In genomic region chr19:15437355-15438123, GRCh38 we compare ENCODE assay signal across 15 cellular contexts. TPM values are rescaled to one million over a fixed set of nuclear protein-coding genes. Genes with fewer than 3 reads are reported as not detected.
DNase-seq lines count a peak whose midpoint lies in the region; ATAC-seq and TF ChIP-seq lines count a peak whose summit lies in the region.
"Had no signal": no experiment of that assay in that cellular context is flagged by ENCODE, and none has a peak within 500 bp of the region (broad histone marks: within the 10 kb centered on the region; RNA-seq: fewer than 3 reads in every experiment).

No MANE protein-coding gene starts in this region.

- TF ChIP-seq CTCF in LNCaP clone FGC (IDR thresholded peaks at IDR 0.05; ENCODE audit: control insufficient read depth, extremely low read depth, insufficient read depth): peak; percentile 36
- peak; percentile 43 to 54 for TF ChIP-seq CTCF in fibroblast of lung (conservative IDR thresholded peaks at IDR 0.05 in 1 of 2, IDR thresholded peaks at IDR 0.05 in 1 of 2; ENCODE audit: low read depth in 1 of 2, low read length in 2 of 2)
- TF ChIP-seq CTCF in thoracic aorta (IDR thresholded peaks at IDR 0.05): peak; percentile 43

- H3K9me3 ChIP-seq in fibroblast of lung (ENCODE audit: control insufficient read depth, insufficient read depth, low read depth, low read length) (no peaks in the 10 kb centered on the region), thoracic aorta (no peaks in the 10 kb centered on the region)
- H3K9me3 ChIP-seq: SJSA1 had no signal

- DNase-seq in LNCaP clone FGC (ENCODE audit: low read depth) (no peak), fibroblast of lung (ENCODE audit: low read depth in 2 of 2) (peak; percentile 37 to 74), thoracic aorta (ENCODE audit: low spot score) (no peak), kidney tubule cell (ENCODE audit: low spot score) (no peak), NCI-H2081 (lab: John Stamatoyannopoulos, UW) (no peak), NOMO-1 (lab: John Stamatoyannopoulos, UW; ENCODE audit: unreplicated experiment in 2 of 2) (no peak)
- DNase-seq: cerebellar nuclear complex, DMS79, MM.1S, NCI-H510A treated with DMSO at 0.1 percent for 48 hours had no signal

- H2AFZ ChIP-seq in fibroblast of lung (ENCODE audit: low read length): no peak overlapping the region
- H2AFZ ChIP-seq: parathyroid adenoma had no signal

- peaks cover 2% of the 10 kb centered on the region for H3K4me1 ChIP-seq in fibroblast of lung (ENCODE audit: control insufficient read depth, extremely low read depth, insufficient read depth, low read length)
- H3K4me1 ChIP-seq in thoracic aorta (ENCODE audit: control insufficient read depth in 1 of 2, low read depth in 2 of 2): peaks cover 28 to 58% of the 10 kb centered on the region in 2 donors
- H3K4me1 ChIP-seq: parathyroid adenoma had no signal

- no peak overlapping the region for H3K9ac ChIP-seq in fibroblast of lung (ENCODE audit: insufficient read depth, low read length)
- H3K9ac ChIP-seq: parathyroid adenoma had no signal

- H4K20me1 ChIP-seq in fibroblast of lung (ENCODE audit: control insufficient read depth, extremely low read depth, insufficient read depth, low read length): no peaks in the 10 kb centered on the region

- H3K27ac ChIP-seq in fibroblast of lung (ENCODE audit: insufficient read depth, low read length): no peak overlapping the region
- H3K27ac ChIP-seq in thoracic aorta: peak overlapping the region; percentile 61 to 78
- H3K27ac ChIP-seq: parathyroid adenoma, SJSA1 had no signal

- no peaks in the 10 kb centered on the region for H3K27me3 ChIP-seq in fibroblast of lung (ENCODE audit: control insufficient read depth, insufficient read depth, low read length)
- H3K27me3 ChIP-seq in thoracic aorta (replicated peaks; ENCODE audit: insufficient read depth): no peaks in the 10 kb centered on the region
- H3K27me3 ChIP-seq: SJSA1 had no signal

- H3K36me3 ChIP-seq in fibroblast of lung (ENCODE audit: control insufficient read depth, insufficient read depth, low read length) (no peaks in the 10 kb centered on the region), thoracic aorta (no peaks in the 10 kb centered on the region)
- H3K36me3 ChIP-seq: SJSA1 had no signal

- no peaks in the 10 kb centered on the region for H3K79me2 ChIP-seq in fibroblast of lung (ENCODE audit: control insufficient read depth, insufficient read depth, low read length)
- H3K79me2 ChIP-seq: parathyroid adenoma had no signal

- peak overlapping the region; percentile 8 for H3K4me2 ChIP-seq in fibroblast of lung (ENCODE audit: extremely low read depth, insufficient read depth, low read length)

- ATAC-seq in thoracic aorta (ENCODE audit: insufficient number of reproducible peaks, low FRiP score, low read depth): peak; percentile 49

- H3K4me3 ChIP-seq in LNCaP clone FGC (ENCODE audit: low read depth, low read length) (no peak overlapping the region), fibroblast of lung (replicated peaks in 1 of 4; ENCODE audit: control extremely low read depth in 1 of 4, insufficient read depth in 1 of 4, low read depth in 3 of 4, low read length in 4 of 4) (no peak overlapping the region), thoracic aorta (peak overlapping the region; percentile 2)
- H3K4me3 ChIP-seq: lung, SJSA1 had no signal

RNA-seq across cellular contexts. Expression of gene WIZ, which starts 12.2 kb away (rescaled TPM):
- total RNA-seq in fibroblast of lung (5.6 and 9.7 TPM in 2 replicates), thoracic aorta (10 to 100 TPM; 37.8 to 45.3 TPM)
- polyA plus RNA-seq in fibroblast of lung: 7.5 and 9.5 TPM in 2 replicates
- 19.8 and 25.7 TPM in 2 replicates for polyA plus RNA-seq in fibroblast of lung (2012)
- polyA minus RNA-seq in fibroblast of lung (ENCODE audit: low replicate concordance): 8.0 and 9.9 TPM in 2 replicates

RNA-seq across cellular contexts. Expression of gene AKAP8L, which starts 18.8 kb away (rescaled TPM):
- 61.1 and 87.0 TPM in 2 replicates for total RNA-seq in fibroblast of lung
- polyA plus RNA-seq in fibroblast of lung: 18.0 and 22.9 TPM in 2 replicates
- 25.1 and 26.9 TPM in 2 replicates for polyA plus RNA-seq in fibroblast of lung (2012)
- 48.8 and 66.7 TPM in 2 replicates for polyA minus RNA-seq in fibroblast of lung (ENCODE audit: low replicate concordance)
- total RNA-seq in thoracic aorta: 100 to 1,000 TPM; 163 to 247 TPM

RNA-seq across cellular contexts. Expression of gene RASAL3, which starts 26.8 kb away (rescaled TPM):
- total RNA-seq in fibroblast of lung (under 0.01 TPM in 1 of 2 replicates, not detected in the other), thoracic aorta (1 to 10 TPM; 4.1 to 5.1 TPM)
- 0.01 TPM in 1 of 2 replicates, not detected in the other for polyA plus RNA-seq in fibroblast of lung
- not detected in 2 replicates for polyA plus RNA-seq in fibroblast of lung (2012)
- not detected in 2 replicates for polyA minus RNA-seq in fibroblast of lung (ENCODE audit: low replicate concordance)
- total RNA-seq: SJSA1 had no signal

RNA-seq across cellular contexts. Expression of gene PGLYRP2, which starts 41.8 kb away (rescaled TPM):
- total RNA-seq in fibroblast of lung (not detected in 2 replicates), thoracic aorta (not detected)
- not detected in 2 replicates for polyA plus RNA-seq in fibroblast of lung
- polyA plus RNA-seq in fibroblast of lung (2012): not detected in 2 replicates
- not detected in 2 replicates for polyA minus RNA-seq in fibroblast of lung (ENCODE audit: low replicate concordance)
- total RNA-seq: activated T-helper 1 cell treated with anti-CD3 and anti-CD28 coated beads, Interleukin-12 subunit alpha, Interleukin-12 subunit beta, Interleukin-2, Interleukin-4 antibody, amounts not matched to agents 30 ng/mL and 10 ng/mL and 1 ng/mL, durations not matched to agents 14 hours and 24 hours and 36 hours; lung; SJSA1; temporal lobe had no signal

RNA-seq across cellular contexts. Expression of gene AKAP8, which starts 58.0 kb away (rescaled TPM):
- total RNA-seq in fibroblast of lung: 9.8 and 9.9 TPM in 2 replicates
- polyA plus RNA-seq in fibroblast of lung: 13.0 and 14.4 TPM in 2 replicates
- 12.5 and 12.9 TPM in 2 replicates for polyA plus RNA-seq in fibroblast of lung (2012)
- polyA minus RNA-seq in fibroblast of lung (ENCODE audit: low replicate concordance): 3.4 and 3.5 TPM in 2 replicates
- total RNA-seq in thoracic aorta: 10 to 100 TPM; 18.7 to 54.9 TPM

Comparison
In these comparisons a context has a peak if more than half of its experiments do, and no peak if none do; other contexts are left out.
1. DNase-seq: peak in fibroblast of lung (2 of 2); none in LNCaP clone FGC (single experiment), thoracic aorta (single experiment), kidney tubule cell (single experiment), NCI-H2081 (0 of 2) and NOMO-1 (0 of 2).
2. Peak in every context shown above with its lines, with median percentiles within 50 percentile points of each other: CTCF ChIP-seq.